In genomic region chr17:81002409-81003361, GRCh38 we compare ENCODE assay signal across 1 cellular context.
A peak's percentile ranks its signal among the peaks of the same experiment; 100 is the strongest.
TF ChIP-seq lines count a peak whose summit lies in the region.

No MANE protein-coding gene starts in this region.

TF ChIP-seq in HEK293, 187 proteins besides CTCF, POLR2A, EP300 and RAD21 (continued from another document and continues in another):
- TF ChIP-seq, protein P1, sequence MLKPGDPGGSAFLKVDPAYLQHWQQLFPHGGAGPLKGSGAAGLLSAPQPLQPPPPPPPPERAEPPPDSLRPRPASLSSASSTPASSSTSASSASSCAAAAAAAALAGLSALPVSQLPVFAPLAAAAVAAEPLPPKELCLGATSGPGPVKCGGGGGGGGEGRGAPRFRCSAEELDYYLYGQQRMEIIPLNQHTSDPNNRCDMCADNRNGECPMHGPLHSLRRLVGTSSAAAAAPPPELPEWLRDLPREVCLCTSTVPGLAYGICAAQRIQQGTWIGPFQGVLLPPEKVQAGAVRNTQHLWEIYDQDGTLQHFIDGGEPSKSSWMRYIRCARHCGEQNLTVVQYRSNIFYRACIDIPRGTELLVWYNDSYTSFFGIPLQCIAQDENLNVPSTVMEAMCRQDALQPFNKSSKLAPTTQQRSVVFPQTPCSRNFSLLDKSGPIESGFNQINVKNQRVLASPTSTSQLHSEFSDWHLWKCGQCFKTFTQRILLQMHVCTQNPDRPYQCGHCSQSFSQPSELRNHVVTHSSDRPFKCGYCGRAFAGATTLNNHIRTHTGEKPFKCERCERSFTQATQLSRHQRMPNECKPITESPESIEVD (tag by site-specific recombination; IDR thresholded peaks at IDR 0.05), result no peak
- TF ChIP-seq TCF7L2 (IDR thresholded peaks at IDR 0.05; ENCODE audit: borderline replicate concordance, low read depth, low read length) (no peak), ZNF121 (tag by site-specific recombination; IDR thresholded peaks at IDR 0.05) (peak; percentile 100), MZF1 (tag by site-specific recombination; IDR thresholded peaks at IDR 0.05; ENCODE audit: borderline replicate concordance) (no peak), ZNF391 (tag by site-specific recombination; IDR thresholded peaks at IDR 0.05; ENCODE audit: borderline replicate concordance, low read depth) (0 out of 2 replicates have a peak, but pooled peaks have one; percentile 38), SCRT1 (tag by site-specific recombination; IDR thresholded peaks at IDR 0.05; ENCODE audit: borderline replicate concordance) (0 out of 2 replicates have a peak, but pooled peaks have one; percentile 23), ZNF501 (tag by site-specific recombination; IDR thresholded peaks at IDR 0.05) (no peak), ZNF670 (tag by site-specific recombination; IDR thresholded peaks at IDR 0.05; ENCODE audit: low read depth) (no peak), GLI2 (tag by site-specific recombination; IDR thresholded peaks at IDR 0.05; ENCODE audit: borderline replicate concordance, low read depth) (no peak), ZNF701 (tag by site-specific recombination; IDR thresholded peaks at IDR 0.05) (no peak), ZBTB21 (tag by site-specific recombination; IDR thresholded peaks at IDR 0.05) (peak; percentile 76), SCRT2 (tag by site-specific recombination; IDR thresholded peaks at IDR 0.05) (peak; percentile 92), ZNF138 (tag by site-specific recombination; IDR thresholded peaks at IDR 0.05; ENCODE audit: borderline replicate concordance) (no peak), SP2 (tag by site-specific recombination; IDR thresholded peaks at IDR 0.05) (peak; percentile 33), PRDM1 (tag by site-specific recombination; IDR thresholded peaks at IDR 0.05) (peak; percentile 41; the same call in 1 of the 2 replicates), ZBTB17 (tag by site-specific recombination; IDR thresholded peaks at IDR 0.05) (peak; percentile 88), WT1 (tag by site-specific recombination; IDR thresholded peaks at IDR 0.05) (peak; percentile 11; the same call in 1 of the 2 replicates), ZNF610 (tag by site-specific recombination; IDR thresholded peaks at IDR 0.05; ENCODE audit: borderline replicate concordance) (no peak), ZNF366 (tag by site-specific recombination; conservative IDR thresholded peaks at IDR 0.05) (peak; percentile 84), HOXA7 (CRISPR knock-in tag; IDR thresholded peaks at IDR 0.05; ENCODE audit: borderline replicate concordance) (no peak), ZEB2 (tag by site-specific recombination; IDR thresholded peaks at IDR 0.05) (peak; percentile 77), MEIS1 (CRISPR knock-in tag; IDR thresholded peaks at IDR 0.05; ENCODE audit: borderline replicate concordance) (peak; percentile 81; the same call in 1 of the 2 replicates), KLF7 (tag by site-specific recombination; IDR thresholded peaks at IDR 0.05; ENCODE audit: borderline replicate concordance) (peak; percentile 82), KLF17 (tag by site-specific recombination; IDR thresholded peaks at IDR 0.05) (peak; percentile 75), ZNF747 (tag by site-specific recombination; IDR thresholded peaks at IDR 0.05) (no peak), TSHZ1 (tag by site-specific recombination; IDR thresholded peaks at IDR 0.05; ENCODE audit: borderline replicate concordance) (0 out of 2 replicates have a peak, but pooled peaks have one; percentile 21), IKZF3 (tag by site-specific recombination; IDR thresholded peaks at IDR 0.05) (no peak; the same call in 1 of the 2 replicates), ZBTB20 (tag by site-specific recombination; IDR thresholded peaks at IDR 0.05) (no peak), ZNF692 (tag by site-specific recombination; IDR thresholded peaks at IDR 0.05) (0 out of 2 replicates have a peak, but pooled peaks have one; percentile 21), ZNF629 (tag by site-specific recombination; IDR thresholded peaks at IDR 0.05) (peak; percentile 93), OVOL3 (tag by site-specific recombination; IDR thresholded peaks at IDR 0.05) (no peak), MYNN (tag by site-specific recombination; IDR thresholded peaks at IDR 0.05; ENCODE audit: borderline replicate concordance) (no peak; the same call in 1 of the 2 replicates), AEBP2 (tag by site-specific recombination; IDR thresholded peaks at IDR 0.05; ENCODE audit: borderline replicate concordance) (no peak), REPIN1 (tag by site-specific recombination; IDR thresholded peaks at IDR 0.05; ENCODE audit: low read depth) (no peak), KLF1 (tag by site-specific recombination; IDR thresholded peaks at IDR 0.05) (peak; percentile 44; the same call in 1 of the 2 replicates), ZNF248 (tag by site-specific recombination; IDR thresholded peaks at IDR 0.05) (no peak), SP7 (tag by site-specific recombination; IDR thresholded peaks at IDR 0.05) (peak; percentile 67), ZNF544 (tag by site-specific recombination; IDR thresholded peaks at IDR 0.05) (no peak), ZBTB7A (tag by site-specific recombination; IDR thresholded peaks at IDR 0.05; ENCODE audit: low read depth) (no peak), ZNF600 (tag by site-specific recombination; IDR thresholded peaks at IDR 0.05) (peak; percentile 87), PRDM10 (tag by site-specific recombination; IDR thresholded peaks at IDR 0.05) (peak; percentile 62; the same call in 1 of the 2 replicates), ZNF335 (tag by site-specific recombination; conservative IDR thresholded peaks at IDR 0.05) (peak; percentile 70), ZNF623 (tag by site-specific recombination; IDR thresholded peaks at IDR 0.05) (no peak), ZNF571 (tag by site-specific recombination; IDR thresholded peaks at IDR 0.05) (no peak), PATZ1 (tag by site-specific recombination; IDR thresholded peaks at IDR 0.05) (peak; percentile 88), KLF16 (tag by site-specific recombination; IDR thresholded peaks at IDR 0.05) (no peak), ZBTB8A (tag by site-specific recombination; IDR thresholded peaks at IDR 0.05) (peak; percentile 66)
- TF ChIP-seq, protein P2, sequence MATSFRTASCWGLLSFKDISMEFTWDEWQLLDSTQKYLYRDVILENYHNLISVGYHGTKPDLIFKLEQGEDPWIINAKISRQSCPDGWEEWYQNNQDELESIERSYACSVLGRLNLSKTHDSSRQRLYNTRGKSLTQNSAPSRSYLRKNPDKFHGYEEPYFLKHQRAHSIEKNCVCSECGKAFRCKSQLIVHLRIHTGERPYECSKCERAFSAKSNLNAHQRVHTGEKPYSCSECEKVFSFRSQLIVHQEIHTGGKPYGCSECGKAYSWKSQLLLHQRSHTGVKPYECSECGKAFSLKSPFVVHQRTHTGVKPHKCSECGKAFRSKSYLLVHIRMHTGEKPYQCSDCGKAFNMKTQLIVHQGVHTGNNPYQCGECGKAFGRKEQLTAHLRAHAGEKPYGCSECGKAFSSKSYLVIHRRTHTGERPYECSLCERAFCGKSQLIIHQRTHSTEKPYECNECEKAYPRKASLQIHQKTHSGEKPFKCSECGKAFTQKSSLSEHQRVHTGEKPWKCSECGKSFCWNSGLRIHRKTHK (tag by site-specific recombination; IDR thresholded peaks at IDR 0.05), result no peak
